Comparison of ENCODE assay signal across 1 cellular context in genomic region chr15:82749951-82750830, GRCh38.
A peak's percentile ranks its signal among the peaks of the same experiment; 100 is the strongest.
TF ChIP-seq lines count a peak whose summit lies in the region.

No MANE protein-coding gene starts in this region.

TF ChIP-seq in K562, 482 proteins besides CTCF, POLR2A, EP300 and RAD21 (continued from another document and continues in another):
- TF ChIP-seq ZBTB33 (CRISPR knock-in tag; IDR thresholded peaks at IDR 0.05) (no peak; the same call in 1 of the 2 replicates), E4F1 (CRISPR knock-in tag; IDR thresholded peaks at IDR 0.05; ENCODE audit: borderline replicate concordance) (no peak), PRDM10 (IDR thresholded peaks at IDR 0.05; ENCODE audit: partially characterized antibody) (peak; percentile 76), SMARCE1 (IDR thresholded peaks at IDR 0.05) (no peak), ZNF311 (CRISPR knock-in tag; IDR thresholded peaks at IDR 0.05) (no peak), PHF8 (IDR thresholded peaks at IDR 0.05; ENCODE audit: borderline replicate concordance, low read length) (peak; percentile 91), SMAD2 (IDR thresholded peaks at IDR 0.05; ENCODE audit: low read depth, low read length) (no peak), PYGO2 (tag; IDR thresholded peaks at IDR 0.05) (no peak), ZKSCAN3 (CRISPR knock-in tag; IDR thresholded peaks at IDR 0.05) (no peak), ATF4 (CRISPR knock-in tag; IDR thresholded peaks at IDR 0.05) (no peak), ETV6 (IDR thresholded peaks at IDR 0.05; ENCODE audit: borderline replicate concordance in 1 of 2, low read depth in 2 of 2, low read length in 1 of 2) (peak in 1 of 2 experiments; percentile 85; a peak in 1 of 4 replicates), ETV6 (CRISPR knock-in tag; IDR thresholded peaks at IDR 0.05; ENCODE audit: borderline replicate concordance) (peak; percentile 67; the same call in 1 of the 2 replicates), MYNN (IDR thresholded peaks at IDR 0.05) (no peak), MYNN (CRISPR knock-in tag; IDR thresholded peaks at IDR 0.05) (no peak), POLR3A (IDR thresholded peaks at IDR 0.05; ENCODE audit: borderline replicate concordance, extremely low read depth, insufficient read depth, insufficient read length) (no peak), PHF20 (IDR thresholded peaks at IDR 0.05; ENCODE audit: partially characterized antibody) (peak; percentile 92), BRF1 (IDR thresholded peaks at IDR 0.05; ENCODE audit: borderline replicate concordance, extremely low read depth, insufficient read length) (no peak), SMARCB1 (IDR thresholded peaks at IDR 0.05; ENCODE audit: insufficient read length, low read depth) (no peak), ARID4B (CRISPR knock-in tag; IDR thresholded peaks at IDR 0.05) (peak; percentile 91), ZBTB34 (CRISPR knock-in tag; IDR thresholded peaks at IDR 0.05) (no peak), ZBTB5 (IDR thresholded peaks at IDR 0.05) (no peak), TBL1XR1 (IDR thresholded peaks at IDR 0.05; ENCODE audit: low read length in 2 of 2) (no peak), SLC30A9 (CRISPR knock-in tag; IDR thresholded peaks at IDR 0.05) (no peak), MED1 (CRISPR knock-in tag; IDR thresholded peaks at IDR 0.05; ENCODE audit: borderline replicate concordance) (no peak), KLF10 (CRISPR knock-in tag; IDR thresholded peaks at IDR 0.05) (no peak), RB1 (IDR thresholded peaks at IDR 0.05; ENCODE audit: low read depth) (no peak; the same call in 1 of the 2 replicates), EHMT2 (IDR thresholded peaks at IDR 0.05) (no peak), STAG1 (CRISPR knock-in tag; IDR thresholded peaks at IDR 0.05; ENCODE audit: borderline replicate concordance) (no peak), PHB2 (IDR thresholded peaks at IDR 0.05; ENCODE audit: low read depth) (0 out of 2 replicates have a peak, but pooled peaks have one; percentile 30), ZNF174 (CRISPR knock-in tag; IDR thresholded peaks at IDR 0.05) (no peak), DACH1 (IDR thresholded peaks at IDR 0.05; ENCODE audit: partially characterized antibody) (peak; percentile 80), PTTG1 (tag; IDR thresholded peaks at IDR 0.05; ENCODE audit: low read depth) (no peak), RCOR1 (IDR thresholded peaks at IDR 0.05; ENCODE audit: borderline replicate concordance in 1 of 2, low read depth in 2 of 2, low read length in 2 of 2) (peak in 1 of 2 experiments; percentile 55; a peak in 1 of 4 replicates), BRCA1 (IDR thresholded peaks at IDR 0.05) (no peak), BRCA1 (CRISPR knock-in tag; IDR thresholded peaks at IDR 0.05) (no peak), EWSR1 (IDR thresholded peaks at IDR 0.05; ENCODE audit: borderline replicate concordance, low read depth, partially characterized antibody) (no peak), ZBTB2 (IDR thresholded peaks at IDR 0.05) (peak; percentile 78), TEAD1 (CRISPR knock-in tag; IDR thresholded peaks at IDR 0.05) (no peak), ZNF24 (IDR thresholded peaks at IDR 0.05) (no peak), HNRNPUL1 (IDR thresholded peaks at IDR 0.05; ENCODE audit: low read length) (no peak), GTF3C2 (IDR thresholded peaks at IDR 0.05; ENCODE audit: borderline replicate concordance, extremely low read depth, insufficient read length) (no peak), XRCC3 (IDR thresholded peaks at IDR 0.05) (no peak)
